ENCODE assay signal across 7 cellular contexts in the genomic region with DNA sequence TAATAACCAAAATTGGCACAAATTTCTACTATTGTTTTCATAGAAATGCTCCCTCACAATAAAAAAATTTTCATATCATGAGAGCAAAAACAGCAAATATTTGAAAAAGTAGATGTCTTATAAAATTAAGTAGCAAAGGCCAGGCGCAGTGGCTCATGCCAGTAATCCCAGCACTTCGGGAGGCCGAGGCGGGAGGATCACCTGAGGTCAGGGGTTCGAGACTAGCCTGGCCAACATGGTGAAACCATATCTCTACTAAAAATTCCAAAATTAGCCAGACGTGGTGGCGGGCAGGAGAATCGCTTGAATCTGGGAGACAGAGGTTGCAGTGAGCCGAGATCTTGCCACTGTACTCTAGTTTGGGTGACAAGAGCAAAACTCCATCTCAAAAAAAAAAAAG. TPM values are rescaled to one million over a fixed set of nuclear protein-coding genes. Genes with fewer than 3 reads are reported as not detected.
A peak's percentile ranks its signal among the peaks of the same experiment; 100 is the strongest.
DNase-seq lines count a peak whose midpoint lies in the region; TF ChIP-seq lines count a peak whose summit lies in the region.
"Not testable (repeated sequence)": the region's sequence is repeated elsewhere in the genome, so short reads cannot be mapped to it uniquely, and the experiment has no call there.
"Had no signal": no experiment of that assay in that cellular context is flagged by ENCODE, and none has a peak within 500 bp of the region (broad histone marks: within the 10 kb centered on the region; RNA-seq: fewer than 3 reads in every experiment).

No MANE protein-coding gene starts in this region.

- not testable (repeated sequence) for H3K9ac ChIP-seq in BLaER1

- H3K79me2 ChIP-seq in OCI-LY7 (ENCODE audit: insufficient read depth, low read depth, low read length), result not testable (repeated sequence)

- not testable (repeated sequence) for H3K9me2 ChIP-seq in OCI-LY7 (ENCODE audit: insufficient read depth, low read length)

- CTCF ChIA-PET in OCI-LY7 (lab: Charles Lee; ENCODE audit: unreplicated experiment), result interaction anchor here (0.5 kb wide), 1 partner anchor 1571 kb away, joined by 3 read pairs; no protein-coding TSS in a partner anchor

- H3K9me3 ChIP-seq in BLaER1; OCI-LY7 (ENCODE audit: low read length); right atrium auricular region: not testable (repeated sequence)

- peaks cover 18% of the 10 kb centered on the region for H3K4me1 Mint-ChIP-seq in osteocyte (ENCODE audit: unreplicated experiment)

- not testable (repeated sequence) for H3K27me3 ChIP-seq in BLaER1, right atrium auricular region

- peaks cover 24% of the 10 kb centered on the region for H3K4me1 ChIP-seq in BLaER1
- H3K4me1 ChIP-seq in OCI-LY7 (ENCODE audit: insufficient read depth, low read length, poor library complexity, severe bottlenecking), result peaks cover 66% of the 10 kb centered on the region
- H3K4me1 ChIP-seq in right atrium auricular region, result not testable (repeated sequence)

- not testable (repeated sequence) for H3K4me3 Mint-ChIP-seq in osteocyte (ENCODE audit: unreplicated experiment)

- H4K20me1 ChIP-seq in BLaER1; OCI-LY7 (ENCODE audit: insufficient read depth, low read length): not testable (repeated sequence)

- POLR2A ChIA-PET in OCI-LY7 (lab: Charles Lee), result interaction anchor here (1.0 to 1.2 kb wide), 2 partner anchors 10 to 11 kb away, joined by 3 read pairs; no protein-coding TSS in a partner anchor

- DNase-seq in OCI-LY7 (ENCODE audit: low spot score), result not testable (repeated sequence)
- peak; percentile 54 for DNase-seq in right atrium auricular region (ENCODE audit: low spot score)
- peak; percentile 53 for DNase-seq in osteocyte (ENCODE audit: extremely low spot score, unreplicated experiment)
- peak; percentile 28 for DNase-seq in posterior vena cava (ENCODE audit: low spot score)

- not testable (repeated sequence) for H3K36me3 ChIP-seq in BLaER1; OCI-LY7 (ENCODE audit: insufficient read depth, low read length); right atrium auricular region

- H3K4me2 ChIP-seq in BLaER1 (peak overlapping the region; percentile 66), OCI-LY7 (ENCODE audit: low read length) (0 out of 2 replicates have a peak overlapping the region, but pooled peaks have one; percentile 65)

- not testable (repeated sequence) for H3K27ac Mint-ChIP-seq in osteocyte (ENCODE audit: unreplicated experiment)

- H2AFZ ChIP-seq in OCI-LY7 (ENCODE audit: low read length), result peak overlapping the region; percentile 98; the same call in 1 of the 2 replicates

- H3K36me3 Mint-ChIP-seq in osteocyte (ENCODE audit: unreplicated experiment), result not testable (repeated sequence)

- H3K9me3 Mint-ChIP-seq in osteocyte (ENCODE audit: unreplicated experiment), result not testable (repeated sequence)

- not testable (repeated sequence) for H3K27me3 Mint-ChIP-seq in osteocyte (ENCODE audit: unreplicated experiment)

- intact Hi-C loops in OCI-LY7 (cut with micrococcal nuclease; ENCODE audit: unreplicated experiment); posterior vena cava (cut with DNase I): not testable (repeated sequence)

- not testable (repeated sequence) for BruUV-seq in OCI-LY7 (replicated peaks; lab: Mats Ljungman, UMichigan)

- not testable (repeated sequence) for TF ChIP-seq CTCF in OCI-LY7 (conservative IDR thresholded peaks at IDR 0.05; ENCODE audit: low read length); right atrium auricular region (IDR thresholded peaks at IDR 0.05); osteocyte (IDR thresholded peaks at IDR 0.05)

- not testable (repeated sequence) for H3K4me3 ChIP-seq in BLaER1; OCI-LY7 (ENCODE audit: low read depth, low read length, poor library complexity, severe bottlenecking); right atrium auricular region

- H3K27ac ChIP-seq in BLaER1, right atrium auricular region: not testable (repeated sequence)
- H3K27ac ChIP-seq in OCI-LY7 (ENCODE audit: low read depth, low read length, poor library complexity, severe bottlenecking), result peak overlapping the region; percentile 92

RNA-seq across cellular contexts. Expression of a gene that starts 17.2 kb away (rescaled TPM):
- 111 and 165 TPM in 2 replicates for total RNA-seq in OCI-LY7 (2014; rRNA removed; shearing (Covaris generic))
- total RNA-seq in OCI-LY7 (2022), result 80.5 and 88.2 TPM in 2 replicates
- total RNA-seq in right atrium auricular region, result not detected
- 0.42 and 0.54 TPM in 2 replicates for total RNA-seq in osteocyte
- under 1 TPM in 1 of 2 donors, not detected in 1; 0.46 TPM for total RNA-seq in posterior vena cava
- total RNA-seq: Caco-2; CD4-positive, alpha-beta T cell had no signal

Comparison
In these comparisons a context has a peak if more than half of its experiments do, and no peak if none do; other contexts are left out.
1. RNA of a gene that starts 17.2 kb away (total RNA-seq): 80.5 to 165 TPM in OCI-LY7; 0.42 to 0.54 TPM in osteocyte, 0.46 TPM in posterior vena cava and not detected in right atrium auricular region; every median in the first group is over 10 times any median in the second.